In the genomic region with DNA sequence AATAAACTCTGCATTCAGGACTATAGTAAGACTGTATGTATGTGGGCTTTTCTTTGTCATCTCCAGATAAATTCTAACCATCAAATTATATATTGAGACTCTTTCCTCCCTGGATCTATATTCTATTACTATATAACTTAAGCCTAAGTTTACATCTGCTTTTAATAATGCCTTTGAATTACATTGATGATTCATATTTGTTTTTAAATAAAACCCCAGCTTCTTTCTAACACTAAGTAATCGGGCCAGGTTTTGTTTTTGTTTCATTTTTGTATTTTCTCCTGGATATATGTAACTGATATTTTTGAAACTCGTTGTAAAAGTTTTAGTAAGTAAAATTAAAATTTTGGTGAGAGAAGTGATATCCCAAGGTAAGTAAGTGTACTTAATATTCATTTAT, we compare ENCODE assay signal across 22 cellular contexts.
A peak's percentile ranks its signal among the peaks of the same experiment; 100 is the strongest.
DNase-seq lines count a peak whose midpoint lies in the region; ATAC-seq, FAIRE-seq and TF ChIP-seq lines count a peak whose summit lies in the region.
"Had no signal": no experiment of that assay in that cellular context is flagged by ENCODE, and none has a peak within 500 bp of the region (broad histone marks: within the 10 kb centered on the region; RNA-seq: fewer than 3 reads in every experiment).

No MANE protein-coding gene starts in this region.

- TF ChIP-seq CTCF in OCI-LY1 (IDR thresholded peaks at IDR 0.05; ENCODE audit: low read length), result no peak
- no peak for TF ChIP-seq CTCF in astrocyte (IDR thresholded peaks at IDR 0.05; ENCODE audit: insufficient read depth, low read depth, low read length)
- no peak for TF ChIP-seq CTCF in chondrocyte (IDR thresholded peaks at IDR 0.05)
- TF ChIP-seq CTCF in smooth muscle cell (IDR thresholded peaks at IDR 0.05; ENCODE audit: borderline replicate concordance, insufficient read depth, poor library complexity, severe bottlenecking), result no peak

- DNase-seq in astrocyte (ENCODE audit: low read depth), result no peak
- DNase-seq in iris pigment epithelial cell (ENCODE audit: low read depth), result peak; percentile 4
- DNase-seq in NCI-H2196 (lab: John Stamatoyannopoulos, UW; ENCODE audit: unreplicated experiment), result no peak
- DNase-seq in chondrocyte (ENCODE audit: low spot score), result no peak
- no peak for DNase-seq in smooth muscle cell (lab: John Stamatoyannopoulos, UW; ENCODE audit: unreplicated experiment)
- DNase-seq in naive thymus-derived CD4-positive, alpha-beta T cell, result no peak
- DNase-seq: DMS53, H9, KBM-7, NCI-H1105, NCI-H2081, NCI-H2171, NCI-H526, OCI-M1 had no signal

- H4K20me1 ChIP-seq in OCI-LY1 (ENCODE audit: insufficient read depth, low read length), result no peaks in the 10 kb centered on the region
- H4K20me1 ChIP-seq in astrocyte (ENCODE audit: insufficient read depth, low read length), result no peaks in the 10 kb centered on the region
- H4K20me1 ChIP-seq in smooth muscle cell (ENCODE audit: low read depth), result no peaks in the 10 kb centered on the region

- H3F3A ChIP-seq in OCI-LY1 (ENCODE audit: insufficient read depth, low read length), result no peaks in the 10 kb centered on the region; the same call in 1 of the 2 replicates
- no peaks in the 10 kb centered on the region for H3F3A ChIP-seq in smooth muscle cell (ENCODE audit: low read depth)

- FAIRE-seq in G401.6 (lab: Jason Lieb, UNC) (peak; percentile 11), astrocyte (lab: Jason Lieb, UNC) (peak; percentile 20)
- FAIRE-seq: D721Med, GM12878, HepG2 had no signal

- intact Hi-C loops in naive thymus-derived CD4-positive, alpha-beta T cell (cut with micrococcal nuclease), result no loop called here

- CTCF ChIA-PET in naive thymus-derived CD4-positive, alpha-beta T cell (lab: Charles Lee), result no interaction called here

- H3K36me3 Mint-ChIP-seq in astrocyte (ENCODE audit: low read depth, unreplicated experiment), result no peaks in the 10 kb centered on the region
- H3K36me3 Mint-ChIP-seq in chondrocyte (ENCODE audit: low read depth), result no peaks in the 10 kb centered on the region
- no peaks in the 10 kb centered on the region for H3K36me3 Mint-ChIP-seq in naive thymus-derived CD4-positive, alpha-beta T cell
- H3K36me3 Mint-ChIP-seq: CD14-positive monocyte had no signal

- H3K4me3 Mint-ChIP-seq in astrocyte (ENCODE audit: unreplicated experiment), result no peak overlapping the region
- H3K4me3 Mint-ChIP-seq in chondrocyte (ENCODE audit: unreplicated experiment), result no peak overlapping the region
- H3K4me3 Mint-ChIP-seq in naive thymus-derived CD4-positive, alpha-beta T cell, result no peak overlapping the region
- H3K4me3 Mint-ChIP-seq: CD14-positive monocyte, H9 had no signal

- H3K9me3 Mint-ChIP-seq in astrocyte (ENCODE audit: unreplicated experiment), result no peaks in the 10 kb centered on the region
- H3K9me3 Mint-ChIP-seq in chondrocyte (ENCODE audit: low read depth), result no peaks in the 10 kb centered on the region
- H3K9me3 Mint-ChIP-seq in naive thymus-derived CD4-positive, alpha-beta T cell, result peaks cover 0 to 8% (median 0%) of the 10 kb centered on the region in 11 donors
- H3K9me3 Mint-ChIP-seq: CD14-positive monocyte, H9 had no signal

- no peak for ATAC-seq in naive thymus-derived CD4-positive, alpha-beta T cell
- ATAC-seq: GM12878, HepG2, Right ventricle myocardium inferior had no signal

- no peak overlapping the region for H3K27ac Mint-ChIP-seq in astrocyte (ENCODE audit: unreplicated experiment)
- H3K27ac Mint-ChIP-seq in chondrocyte (ENCODE audit: unreplicated experiment), result no peak overlapping the region
- H3K27ac Mint-ChIP-seq in naive thymus-derived CD4-positive, alpha-beta T cell, result no peak overlapping the region
- H3K27ac Mint-ChIP-seq: CD14-positive monocyte, H9 had no signal

- no peak overlapping the region for H3K4me3 ChIP-seq in OCI-LY1 (ENCODE audit: low read depth, low read length, poor library complexity, severe bottlenecking)
- H3K4me3 ChIP-seq in astrocyte (ENCODE audit: insufficient read depth, low read depth, low read length), result no peak overlapping the region
- no peak overlapping the region for H3K4me3 ChIP-seq in smooth muscle cell
- H3K4me3 ChIP-seq in naive thymus-derived CD4-positive, alpha-beta T cell (ENCODE audit: low read length), result no peak overlapping the region
- H3K4me3 ChIP-seq: GM12878, SJSA1 had no signal

- H3K27me3 ChIP-seq in OCI-LY1 (ENCODE audit: insufficient read depth, low read length), result no peaks in the 10 kb centered on the region
- H3K27me3 ChIP-seq in astrocyte (ENCODE audit: insufficient read depth, low read length), result no peaks in the 10 kb centered on the region
- peaks cover 21% of the 10 kb centered on the region for H3K27me3 ChIP-seq in smooth muscle cell (ENCODE audit: low read depth)
- H3K27me3 ChIP-seq in naive thymus-derived CD4-positive, alpha-beta T cell (ENCODE audit: control insufficient read depth in 2 of 2, insufficient read depth in 2 of 2, low read length in 2 of 2), result no peaks in the 10 kb centered on the region
- H3K27me3 ChIP-seq: SJSA1 had no signal

- H3K9ac ChIP-seq in OCI-LY1 (ENCODE audit: low read length) (no peak overlapping the region), astrocyte (ENCODE audit: low read length) (no peak overlapping the region), smooth muscle cell (ENCODE audit: low read depth) (no peak overlapping the region)

- no peaks in the 10 kb centered on the region for H3K9me2 ChIP-seq in OCI-LY1 (ENCODE audit: low read depth, low read length)

- H3K79me2 ChIP-seq in OCI-LY1 (ENCODE audit: insufficient read depth, low read length), result no peaks in the 10 kb centered on the region
- no peaks in the 10 kb centered on the region for H3K79me2 ChIP-seq in astrocyte (ENCODE audit: insufficient read depth, low read length)
- no peaks in the 10 kb centered on the region for H3K79me2 ChIP-seq in smooth muscle cell (ENCODE audit: low read depth)

- H3K4me1 Mint-ChIP-seq in astrocyte (ENCODE audit: low read depth, unreplicated experiment), result no peaks in the 10 kb centered on the region
- peaks cover 3% of the 10 kb centered on the region for H3K4me1 Mint-ChIP-seq in chondrocyte (ENCODE audit: low read depth)
- H3K4me1 Mint-ChIP-seq in naive thymus-derived CD4-positive, alpha-beta T cell, result no peaks in the 10 kb centered on the region
- H3K4me1 Mint-ChIP-seq: CD14-positive monocyte had no signal

- H3K4me2 ChIP-seq in OCI-LY1 (ENCODE audit: low read length) (peak overlapping the region; percentile 17), astrocyte (ENCODE audit: low read length) (no peak overlapping the region), smooth muscle cell (no peak overlapping the region)

- H3K27me3 Mint-ChIP-seq in astrocyte (ENCODE audit: low read depth, unreplicated experiment) (no peaks in the 10 kb centered on the region), chondrocyte (ENCODE audit: low read depth) (no peaks in the 10 kb centered on the region)
- no peaks in the 10 kb centered on the region for H3K27me3 Mint-ChIP-seq in naive thymus-derived CD4-positive, alpha-beta T cell

- POLR2A ChIA-PET in naive thymus-derived CD4-positive, alpha-beta T cell (lab: Charles Lee), result no interaction called here

- H3K9me3 ChIP-seq in OCI-LY1 (ENCODE audit: low read length) (no peaks in the 10 kb centered on the region), astrocyte (ENCODE audit: insufficient read depth, low read depth, low read length) (no peaks in the 10 kb centered on the region), smooth muscle cell (replicated peaks; ENCODE audit: low read depth) (no peaks in the 10 kb centered on the region)
- H3K9me3 ChIP-seq in naive thymus-derived CD4-positive, alpha-beta T cell (ENCODE audit: control insufficient read depth in 2 of 3, low read length in 3 of 3), result no peaks in the 10 kb centered on the region
- H3K9me3 ChIP-seq: SJSA1 had no signal

- H3K36me3 ChIP-seq in OCI-LY1 (ENCODE audit: insufficient read depth, low read length) (no peaks in the 10 kb centered on the region), astrocyte (ENCODE audit: insufficient read depth, low read length) (no peaks in the 10 kb centered on the region), smooth muscle cell (ENCODE audit: low read depth) (no peaks in the 10 kb centered on the region)
- no peaks in the 10 kb centered on the region for H3K36me3 ChIP-seq in naive thymus-derived CD4-positive, alpha-beta T cell (ENCODE audit: control insufficient read depth in 2 of 3, insufficient read depth in 3 of 3, low read length in 3 of 3)
- H3K36me3 ChIP-seq: SJSA1 had no signal

- WGBS in smooth muscle cell (ENCODE audit: low lambda C conversion rate), result 87% methylated on average over 2 of the region's 2 CpGs

- H3K27ac ChIP-seq in OCI-LY1 (ENCODE audit: low read depth, low read length, poor library complexity, severe bottlenecking), result no peak overlapping the region
- H3K27ac ChIP-seq in astrocyte (ENCODE audit: low read depth, low read length), result no peak overlapping the region
- no peak overlapping the region for H3K27ac ChIP-seq in smooth muscle cell (ENCODE audit: low read depth)
- H3K27ac ChIP-seq in naive thymus-derived CD4-positive, alpha-beta T cell (ENCODE audit: low read depth, low read length), result no peak overlapping the region
- H3K27ac ChIP-seq: SJSA1 had no signal

- H2AFZ ChIP-seq in OCI-LY1 (ENCODE audit: low read length) (peak overlapping the region; percentile 44), astrocyte (ENCODE audit: low read depth, low read length) (no peak overlapping the region), smooth muscle cell (ENCODE audit: low read depth) (no peak overlapping the region)

- H3K4me1 ChIP-seq in OCI-LY1 (ENCODE audit: insufficient read depth, low read length, severe bottlenecking) (peaks cover 22% of the 10 kb centered on the region), astrocyte (ENCODE audit: insufficient read depth, low read length) (no peaks in the 10 kb centered on the region), smooth muscle cell (ENCODE audit: low read depth) (no peaks in the 10 kb centered on the region)
- no peaks in the 10 kb centered on the region for H3K4me1 ChIP-seq in naive thymus-derived CD4-positive, alpha-beta T cell (ENCODE audit: control insufficient read depth in 2 of 2, insufficient read depth in 2 of 2, low read length in 2 of 2)
- H3K4me1 ChIP-seq: SJSA1 had no signal
